ENCODE assay signal across 11 cellular contexts in genomic region chr21:39153373-39153772, GRCh38. TPM values are rescaled to one million over a fixed set of nuclear protein-coding genes. Genes with fewer than 3 reads are reported as not detected.
DNase-seq lines count a peak whose midpoint lies in the region; ATAC-seq and TF ChIP-seq lines count a peak whose summit lies in the region.
"Had no signal": no experiment of that assay in that cellular context is flagged by ENCODE, and none has a peak within 500 bp of the region (broad histone marks: within the 10 kb centered on the region; RNA-seq: fewer than 3 reads in every experiment).

No MANE protein-coding gene starts in this region.

- no peak overlapping the region for H3K4me3 Mint-ChIP-seq in activated T-cell treated with anti-CD3 and anti-CD28 coated beads, Interleukin-2, amount 50 U/mL, for 24 hours
- H3K4me3 Mint-ChIP-seq: stimulated activated effector memory CD8-positive, alpha-beta T cell treated with anti-CD3 and anti-CD28 coated beads, Interleukin-12 subunit alpha, Interleukin-12 subunit beta, amount 100 ng/mL, for 72 hours had no signal

- no peaks in the 10 kb centered on the region for H3K4me1 Mint-ChIP-seq in activated T-cell treated with anti-CD3 and anti-CD28 coated beads, Interleukin-2, amount 50 U/mL, for 24 hours (ENCODE audit: low read depth)
- H3K4me1 Mint-ChIP-seq: stimulated activated effector memory CD8-positive, alpha-beta T cell treated with anti-CD3 and anti-CD28 coated beads, Interleukin-12 subunit alpha, Interleukin-12 subunit beta, amount 100 ng/mL, for 72 hours had no signal

- H3K27me3 Mint-ChIP-seq in activated T-cell treated with anti-CD3 and anti-CD28 coated beads, Interleukin-2, amount 50 U/mL, for 24 hours = peaks cover 3% of the 10 kb centered on the region

- DNase-seq in EH (ENCODE audit: low read depth) (peak; percentile 14), LNCaP clone FGC (ENCODE audit: low read depth) (peak; percentile 15), cardiac fibroblast (ENCODE audit: low read depth in 2 of 2) (peak; percentile 13 to 24), myocyte (ENCODE audit: low read depth) (peak; percentile 72), NCI-H1092 (lab: John Stamatoyannopoulos, UW) (no peak)
- no peak for DNase-seq in stimulated activated naive CD4-positive, alpha-beta T cell (lab: John Stamatoyannopoulos, UW)
- no peak for DNase-seq in activated T-cell treated with anti-CD3 and anti-CD28 coated beads, Interleukin-2, amount 50 U/mL, for 24 hours
- DNase-seq: NCI-H526 treated with DMSO at 0.1 percent for 48 hours had no signal

- H3K36me3 Mint-ChIP-seq in activated T-cell treated with anti-CD3 and anti-CD28 coated beads, Interleukin-2, amount 50 U/mL, for 24 hours (ENCODE audit: low read depth) = no peaks in the 10 kb centered on the region
- H3K36me3 Mint-ChIP-seq: stimulated activated effector memory CD8-positive, alpha-beta T cell treated with anti-CD3 and anti-CD28 coated beads, Interleukin-12 subunit alpha, Interleukin-12 subunit beta, amount 100 ng/mL, for 72 hours had no signal

- TF ChIP-seq CTCF in LNCaP clone FGC (IDR thresholded peaks at IDR 0.05; ENCODE audit: control insufficient read depth, extremely low read depth, insufficient read depth) (peak; percentile 62), cardiac fibroblast (IDR thresholded peaks at IDR 0.05; ENCODE audit: low read depth, low read length) (peak; percentile 69)

- no peak overlapping the region for H3K4me3 ChIP-seq in LNCaP clone FGC (ENCODE audit: low read depth, low read length)
- H3K4me3 ChIP-seq in cardiac fibroblast (replicated peaks in 1 of 2; ENCODE audit: low read depth in 2 of 2, low read length in 2 of 2) = no peak overlapping the region
- H3K4me3 ChIP-seq: gastrocnemius medialis had no signal

- no peaks in the 10 kb centered on the region for H3K9me3 Mint-ChIP-seq in activated T-cell treated with anti-CD3 and anti-CD28 coated beads, Interleukin-2, amount 50 U/mL, for 24 hours
- H3K9me3 Mint-ChIP-seq: stimulated activated effector memory CD8-positive, alpha-beta T cell treated with anti-CD3 and anti-CD28 coated beads, Interleukin-12 subunit alpha, Interleukin-12 subunit beta, amount 100 ng/mL, for 72 hours had no signal

- ATAC-seq in HG03139 (IDR thresholded peaks at IDR 0.05; ENCODE audit: unreplicated experiment) = no peak
- ATAC-seq: stimulated activated effector memory CD8-positive, alpha-beta T cell treated with anti-CD3 and anti-CD28 coated beads, Interleukin-12 subunit alpha, Interleukin-12 subunit beta, amount 100 ng/mL, for 72 hours had no signal

- H3K27ac Mint-ChIP-seq in activated T-cell treated with anti-CD3 and anti-CD28 coated beads, Interleukin-2, amount 50 U/mL, for 24 hours = no peak overlapping the region
- H3K27ac Mint-ChIP-seq: stimulated activated effector memory CD8-positive, alpha-beta T cell treated with anti-CD3 and anti-CD28 coated beads, Interleukin-12 subunit alpha, Interleukin-12 subunit beta, amount 100 ng/mL, for 72 hours had no signal

RNA-seq across cellular contexts. Expression of gene PSMG1, which starts 29.9 kb away (rescaled TPM):
- total RNA-seq in myocyte = 30.2 and 33.7 TPM in 2 replicates
- polyA plus RNA-seq in myocyte (2012) = 33.0 TPM

Comparison
In these comparisons a context has a peak if more than half of its experiments do, and no peak if none do; other contexts are left out.
1. DNase-seq: peak in EH (single experiment), LNCaP clone FGC (single experiment), cardiac fibroblast (2 of 2) and myocyte (single experiment); none in stimulated activated naive CD4-positive, alpha-beta T cell (0 of 6), activated T-cell treated with anti-CD3 and anti-CD28 coated beads, Interleukin-2, amount 50 U/mL, for 24 hours (single experiment) and NCI-H1092 (single experiment).